Comparison of ENCODE assay signal across 1 cellular context in the genomic region with DNA sequence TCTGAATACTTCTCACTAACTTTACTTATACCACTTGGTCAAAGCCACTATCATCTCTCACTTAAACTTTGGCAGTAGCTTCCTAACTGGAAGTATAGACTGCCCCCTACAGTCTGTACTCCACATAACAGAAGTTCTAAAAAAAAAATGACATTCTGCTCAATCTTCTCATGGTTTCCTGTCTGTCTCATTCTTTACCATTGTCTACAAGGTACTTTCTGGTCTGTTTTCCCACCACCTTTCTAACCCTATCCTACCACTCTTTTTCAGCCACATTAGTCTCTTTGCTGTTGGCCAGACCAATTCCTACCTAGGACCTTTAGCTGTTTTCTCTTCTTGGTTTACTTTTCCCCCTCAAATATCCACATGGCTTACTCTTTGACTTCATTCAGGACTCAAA.
TF ChIP-seq lines count a peak whose summit lies in the region.

No MANE protein-coding gene starts in this region.

TF ChIP-seq in GM23338, 12 proteins besides CTCF, POLR2A, EP300 and RAD21 (continued from another document):
- TF ChIP-seq, protein P1, sequence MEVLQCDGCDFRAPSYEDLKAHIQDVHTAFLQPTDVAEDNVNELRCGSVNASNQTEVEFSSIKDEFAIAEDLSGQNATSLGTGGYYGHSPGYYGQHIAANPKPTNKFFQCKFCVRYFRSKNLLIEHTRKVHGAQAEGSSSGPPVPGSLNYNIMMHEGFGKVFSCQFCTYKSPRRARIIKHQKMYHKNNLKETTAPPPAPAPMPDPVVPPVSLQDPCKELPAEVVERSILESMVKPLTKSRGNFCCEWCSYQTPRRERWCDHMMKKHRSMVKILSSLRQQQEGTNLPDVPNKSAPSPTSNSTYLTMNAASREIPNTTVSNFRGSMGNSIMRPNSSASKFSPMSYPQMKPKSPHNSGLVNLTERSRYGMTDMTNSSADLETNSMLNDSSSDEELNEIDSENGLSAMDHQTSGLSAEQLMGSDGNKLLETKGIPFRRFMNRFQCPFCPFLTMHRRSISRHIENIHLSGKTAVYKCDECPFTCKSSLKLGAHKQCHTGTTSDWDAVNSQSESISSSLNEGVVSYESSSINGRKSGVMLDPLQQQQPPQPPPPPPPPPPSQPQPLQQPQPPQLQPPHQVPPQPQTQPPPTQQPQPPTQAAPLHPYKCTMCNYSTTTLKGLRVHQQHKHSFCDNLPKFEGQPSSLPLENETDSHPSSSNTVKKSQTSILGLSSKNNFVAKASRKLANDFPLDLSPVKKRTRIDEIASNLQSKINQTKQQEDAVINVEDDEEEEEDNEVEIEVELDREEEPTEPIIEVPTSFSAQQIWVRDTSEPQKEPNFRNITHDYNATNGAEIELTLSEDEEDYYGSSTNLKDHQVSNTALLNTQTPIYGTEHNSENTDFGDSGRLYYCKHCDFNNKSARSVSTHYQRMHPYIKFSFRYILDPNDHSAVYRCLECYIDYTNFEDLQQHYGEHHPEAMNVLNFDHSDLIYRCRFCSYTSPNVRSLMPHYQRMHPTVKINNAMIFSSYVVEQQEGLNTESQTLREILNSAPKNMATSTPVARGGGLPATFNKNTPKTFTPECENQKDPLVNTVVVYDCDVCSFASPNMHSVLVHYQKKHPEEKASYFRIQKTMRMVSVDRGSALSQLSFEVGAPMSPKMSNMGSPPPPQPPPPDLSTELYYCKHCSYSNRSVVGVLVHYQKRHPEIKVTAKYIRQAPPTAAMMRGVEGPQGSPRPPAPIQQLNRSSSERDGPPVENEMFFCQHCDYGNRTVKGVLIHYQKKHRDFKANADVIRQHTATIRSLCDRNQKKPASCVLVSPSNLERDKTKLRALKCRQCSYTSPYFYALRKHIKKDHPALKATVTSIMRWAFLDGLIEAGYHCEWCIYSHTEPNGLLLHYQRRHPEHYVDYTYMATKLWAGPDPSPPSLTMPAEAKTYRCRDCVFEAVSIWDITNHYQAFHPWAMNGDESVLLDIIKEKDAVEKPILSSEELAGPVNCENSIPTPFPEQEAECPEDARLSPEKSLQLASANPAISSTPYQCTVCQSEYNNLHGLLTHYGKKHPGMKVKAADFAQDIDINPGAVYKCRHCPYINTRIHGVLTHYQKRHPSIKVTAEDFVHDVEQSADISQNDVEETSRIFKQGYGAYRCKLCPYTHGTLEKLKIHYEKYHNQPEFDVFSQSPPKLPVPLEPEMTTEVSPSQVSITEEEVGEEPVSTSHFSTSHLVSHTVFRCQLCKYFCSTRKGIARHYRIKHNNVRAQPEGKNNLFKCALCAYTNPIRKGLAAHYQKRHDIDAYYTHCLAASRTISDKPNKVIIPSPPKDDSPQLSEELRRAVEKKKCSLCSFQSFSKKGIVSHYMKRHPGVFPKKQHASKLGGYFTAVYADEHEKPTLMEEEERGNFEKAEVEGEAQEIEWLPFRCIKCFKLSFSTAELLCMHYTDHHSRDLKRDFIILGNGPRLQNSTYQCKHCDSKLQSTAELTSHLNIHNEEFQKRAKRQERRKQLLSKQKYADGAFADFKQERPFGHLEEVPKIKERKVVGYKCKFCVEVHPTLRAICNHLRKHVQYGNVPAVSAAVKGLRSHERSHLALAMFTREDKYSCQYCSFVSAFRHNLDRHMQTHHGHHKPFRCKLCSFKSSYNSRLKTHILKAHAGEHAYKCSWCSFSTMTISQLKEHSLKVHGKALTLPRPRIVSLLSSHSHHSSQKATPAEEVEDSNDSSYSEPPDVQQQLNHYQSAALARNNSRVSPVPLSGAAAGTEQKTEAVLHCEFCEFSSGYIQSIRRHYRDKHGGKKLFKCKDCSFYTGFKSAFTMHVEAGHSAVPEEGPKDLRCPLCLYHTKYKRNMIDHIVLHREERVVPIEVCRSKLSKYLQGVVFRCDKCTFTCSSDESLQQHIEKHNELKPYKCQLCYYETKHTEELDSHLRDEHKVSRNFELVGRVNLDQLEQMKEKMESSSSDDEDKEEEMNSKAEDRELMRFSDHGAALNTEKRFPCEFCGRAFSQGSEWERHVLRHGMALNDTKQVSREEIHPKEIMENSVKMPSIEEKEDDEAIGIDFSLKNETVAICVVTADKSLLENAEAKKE (CRISPR knock-in tag; IDR thresholded peaks at IDR 0.05), result no peak
- TF ChIP-seq JUNB (IDR thresholded peaks at IDR 0.05; ENCODE audit: unreplicated experiment) (no peak), NANOG (IDR thresholded peaks at IDR 0.05; ENCODE audit: borderline replicate concordance) (no peak)
